18 cellular contexts compared by ENCODE assay signal in the genomic region with DNA sequence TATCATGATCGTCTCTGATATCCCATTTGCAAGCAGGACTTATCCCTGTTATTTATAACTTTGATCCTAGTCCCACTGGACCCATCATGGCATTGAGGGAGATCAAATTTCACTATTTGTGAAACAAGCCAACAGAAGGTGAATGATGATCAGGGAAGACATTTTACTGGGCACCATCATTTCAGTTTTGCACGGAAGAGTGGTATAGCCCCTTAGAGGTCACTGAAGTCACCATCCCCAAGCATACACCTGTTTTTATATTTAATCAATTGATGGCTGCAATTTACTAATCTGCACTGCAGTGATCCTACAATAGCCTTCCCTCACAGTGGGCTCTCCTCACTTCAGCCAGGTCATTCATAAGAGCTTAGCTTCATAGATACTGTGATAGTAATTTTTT.
DNase-seq lines count a peak whose midpoint lies in the region; TF ChIP-seq lines count a peak whose summit lies in the region.
"Had no signal": no experiment of that assay in that cellular context is flagged by ENCODE, and none has a peak within 500 bp of the region (broad histone marks: within the 10 kb centered on the region; RNA-seq: fewer than 3 reads in every experiment).

No MANE protein-coding gene starts in this region.

- H3K27ac ChIP-seq in HEK293 (ENCODE audit: extremely low read depth, low read depth, low read length): no peak overlapping the region
- H3K27ac ChIP-seq: A549; BLaER1 treated with 17β-estradiol and CSF1 and Interleukin-3, amounts not matched to agents 10 nM and 100 nM had no signal

- no peaks in the 10 kb centered on the region; the same call in 1 of the 2 replicates for H3K4me1 ChIP-seq in HEK293 (ENCODE audit: control insufficient read depth, insufficient read depth, low read length)
- H3K4me1 ChIP-seq: A549; BE2C; BLaER1 treated with 17β-estradiol and CSF1 and Interleukin-3, amounts not matched to agents 10 nM and 100 nM had no signal

- H3K36me3 ChIP-seq in HEK293 (ENCODE audit: control insufficient read depth in 2 of 2, insufficient read depth in 1 of 2, low read length in 2 of 2): no peaks in the 10 kb centered on the region
- H3K36me3 ChIP-seq: BE2C; BLaER1 treated with 17β-estradiol and CSF1 and Interleukin-3, amounts not matched to agents 10 nM and 100 nM; HAP-1 had no signal

- no peaks in the 10 kb centered on the region for H3K9me3 ChIP-seq in HEK293 (ENCODE audit: control insufficient read depth, insufficient read depth, low read depth, low read length)
- H3K9me3 ChIP-seq: A549, BE2C had no signal

- POLR2A ChIA-PET in HEK293 (lab: Yijun Ruan, JAX): no interaction called here

- no peak for TF ChIP-seq CTCF in HEK293 (tag by site-specific recombination; IDR thresholded peaks at IDR 0.05)

- DNase-seq in NCI-H2171 treated with DMSO at 0.1 percent for 48 hours (lab: John Stamatoyannopoulos, UW): peak; percentile 0
- no peak for DNase-seq in NCI-H2171 (lab: John Stamatoyannopoulos, UW)
- peak; percentile 48 for DNase-seq in NCI-H146 treated with DMSO at 0.1 percent for 48 hours (lab: John Stamatoyannopoulos, UW; ENCODE audit: unreplicated experiment)
- DNase-seq in NCI-H526 treated with DMSO at 0.1 percent for 48 hours (lab: John Stamatoyannopoulos, UW): no peak
- DNase-seq in activated naive CD4-positive, alpha-beta T cell (lab: John Stamatoyannopoulos, UW): no peak
- DNase-seq: 8988T; ACHN; AML-193; BE2C; CD4-positive, alpha-beta T cell; CD8-positive, alpha-beta memory T cell; DMS153; DND-41; GOT3 had no signal

- H3K4me3 ChIP-seq in HEK293 (ENCODE audit: low read depth, low read length): no peak overlapping the region
- H3K4me3 ChIP-seq: A549; BLaER1 treated with 17β-estradiol and CSF1 and Interleukin-3, amounts not matched to agents 10 nM and 100 nM; HAP-1 had no signal

- CTCF ChIA-PET in HEK293 (lab: Yijun Ruan, JAX): no interaction called here

TF ChIP-seq in HEK293, 187 proteins besides CTCF, POLR2A, EP300 and RAD21:
- TF ChIP-seq, protein P1, sequence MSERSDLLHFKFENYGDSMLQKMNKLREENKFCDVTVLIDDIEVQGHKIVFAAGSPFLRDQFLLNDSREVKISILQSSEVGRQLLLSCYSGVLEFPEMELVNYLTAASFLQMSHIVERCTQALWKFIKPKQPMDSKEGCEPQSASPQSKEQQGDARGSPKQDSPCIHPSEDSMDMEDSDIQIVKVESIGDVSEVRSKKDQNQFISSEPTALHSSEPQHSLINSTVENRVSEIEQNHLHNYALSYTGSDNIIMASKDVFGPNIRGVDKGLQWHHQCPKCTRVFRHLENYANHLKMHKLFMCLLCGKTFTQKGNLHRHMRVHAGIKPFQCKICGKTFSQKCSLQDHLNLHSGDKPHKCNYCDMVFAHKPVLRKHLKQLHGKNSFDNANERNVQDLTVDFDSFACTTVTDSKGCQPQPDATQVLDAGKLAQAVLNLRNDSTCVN (tag by site-specific recombination; optimal IDR thresholded peaks at IDR 0.05): no peak
- TF ChIP-seq, protein P2, sequence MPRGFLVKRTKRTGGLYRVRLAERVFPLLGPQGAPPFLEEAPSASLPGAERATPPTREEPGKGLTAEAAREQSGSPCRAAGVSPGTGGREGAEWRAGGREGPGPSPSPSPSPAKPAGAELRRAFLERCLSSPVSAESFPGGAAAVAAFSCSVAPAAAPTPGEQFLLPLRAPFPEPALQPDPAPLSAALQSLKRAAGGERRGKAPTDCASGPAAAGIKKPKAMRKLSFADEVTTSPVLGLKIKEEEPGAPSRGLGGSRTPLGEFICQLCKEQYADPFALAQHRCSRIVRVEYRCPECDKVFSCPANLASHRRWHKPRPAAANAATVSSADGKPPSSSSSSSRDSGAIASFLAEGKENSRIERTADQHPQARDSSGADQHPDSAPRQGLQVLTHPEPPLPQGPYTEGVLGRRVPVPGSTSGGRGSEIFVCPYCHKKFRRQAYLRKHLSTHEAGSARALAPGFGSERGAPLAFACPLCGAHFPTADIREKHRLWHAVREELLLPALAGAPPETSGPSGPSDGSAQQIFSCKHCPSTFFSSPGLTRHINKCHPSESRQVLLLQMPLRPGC (tag by site-specific recombination; IDR thresholded peaks at IDR 0.05): no peak
- peak; percentile 98 for TF ChIP-seq ZFP37 (tag by site-specific recombination; IDR thresholded peaks at IDR 0.05)
- no peak for TF ChIP-seq ZNF18 (tag by site-specific recombination; IDR thresholded peaks at IDR 0.05)

Comparison
In these comparisons a context has a peak if more than half of its experiments do, and no peak if none do; other contexts are left out.
1. DNase-seq: peak in NCI-H2171 treated with DMSO at 0.1 percent for 48 hours (single experiment) and NCI-H146 treated with DMSO at 0.1 percent for 48 hours (single experiment); none in NCI-H2171 (single experiment), NCI-H526 treated with DMSO at 0.1 percent for 48 hours (single experiment) and activated naive CD4-positive, alpha-beta T cell (0 of 4).